8 cellular contexts compared by ENCODE assay signal in the genomic region with DNA sequence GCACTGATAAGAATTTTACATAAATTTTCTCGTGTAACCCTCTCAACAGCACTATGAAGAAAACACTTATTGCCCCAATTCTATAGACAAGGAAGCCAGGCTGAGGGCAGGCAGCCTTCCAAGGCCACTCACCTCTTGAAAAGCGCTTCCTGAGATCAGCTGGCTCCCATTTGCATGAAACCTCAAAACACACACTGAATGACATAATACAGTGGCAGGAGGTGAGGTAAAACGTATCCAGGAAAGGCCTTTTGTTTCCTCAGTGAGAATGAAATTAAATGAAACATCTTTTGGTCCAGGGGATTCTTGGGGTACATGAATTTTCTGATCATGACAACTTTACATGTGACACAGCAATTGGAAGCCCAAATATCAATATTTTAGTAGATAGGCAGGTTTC.
DNase-seq lines count a peak whose midpoint lies in the region; ATAC-seq and TF ChIP-seq lines count a peak whose summit lies in the region.

No MANE protein-coding gene starts in this region.

- no peak overlapping the region for H3K4me3 ChIP-seq in OCI-LY1 (ENCODE audit: low read depth, low read length, poor library complexity, severe bottlenecking)

- no peaks in the 10 kb centered on the region for H3F3A ChIP-seq in OCI-LY1 (ENCODE audit: insufficient read depth, low read length)

- no peak overlapping the region for H2AFZ ChIP-seq in OCI-LY1 (ENCODE audit: low read length)

- H3K27me3 ChIP-seq in OCI-LY1 (ENCODE audit: insufficient read depth, low read length), result no peaks in the 10 kb centered on the region

- no peaks in the 10 kb centered on the region for H3K27me3 Mint-ChIP-seq in activated CD4-positive, alpha-beta T cell treated with anti-CD3 and anti-CD28 coated beads, Interleukin-2, amount 10 ng/mL, durations not matched to agents 24 days and 14 days

- no peak for TF ChIP-seq CTCF in OCI-LY1 (IDR thresholded peaks at IDR 0.05; ENCODE audit: low read length)

- H3K36me3 ChIP-seq in OCI-LY1 (ENCODE audit: insufficient read depth, low read length), result no peaks in the 10 kb centered on the region

- H3K9me3 ChIP-seq in OCI-LY1 (ENCODE audit: low read length), result 0 out of 2 replicates have a peak, but pooled peaks cover 2% of the 10 kb centered on the region

- peaks cover 25% of the 10 kb centered on the region for H3K4me1 ChIP-seq in OCI-LY1 (ENCODE audit: insufficient read depth, low read length, severe bottlenecking)

- peaks cover 16% of the 10 kb centered on the region for H3K4me1 Mint-ChIP-seq in activated CD4-positive, alpha-beta T cell treated with anti-CD3 and anti-CD28 coated beads, Interleukin-2, amount 10 ng/mL, durations not matched to agents 24 days and 14 days

- ATAC-seq in HG02973 (IDR thresholded peaks at IDR 0.05; ENCODE audit: unreplicated experiment), result peak; percentile 76

- H3K4me2 ChIP-seq in OCI-LY1 (ENCODE audit: low read length), result peak overlapping the region; percentile 38; the same call in 1 of the 2 replicates

- no peak overlapping the region for H3K4me3 Mint-ChIP-seq in activated CD4-positive, alpha-beta T cell treated with anti-CD3 and anti-CD28 coated beads, Interleukin-2, amount 10 ng/mL, durations not matched to agents 24 days and 14 days

- peak; percentile 71 for DNase-seq in activated CD4-positive, alpha-beta T cell treated with anti-CD3 and anti-CD28 coated beads, Interleukin-2, amount 10 ng/mL, durations not matched to agents 24 days and 14 days
- no peak for DNase-seq in activated CD4-positive, alpha-beta T cell treated with anti-CD3 and anti-CD28 coated beads for 4 hours
- peak; percentile 77 for DNase-seq in iris pigment epithelial cell (ENCODE audit: low read depth)
- no peak for DNase-seq in iPS-NIHi11 (ENCODE audit: low spot score)
- DNase-seq in middle frontal gyrus (ENCODE audit: extremely low spot score, low spot score), result no peak
- DNase-seq in DMS 273 (lab: John Stamatoyannopoulos, UW; ENCODE audit: unreplicated experiment), result no peak

- H3K79me2 ChIP-seq in OCI-LY1 (ENCODE audit: insufficient read depth, low read length), result no peaks in the 10 kb centered on the region

- H3K27ac Mint-ChIP-seq in activated CD4-positive, alpha-beta T cell treated with anti-CD3 and anti-CD28 coated beads, Interleukin-2, amount 10 ng/mL, durations not matched to agents 24 days and 14 days, result peak overlapping the region; percentile 35

- peak overlapping the region; percentile 84 for H3K27ac ChIP-seq in OCI-LY1 (ENCODE audit: low read depth, low read length, poor library complexity, severe bottlenecking)

- H3K9me2 ChIP-seq in OCI-LY1 (ENCODE audit: low read depth, low read length), result no peaks in the 10 kb centered on the region

- no peaks in the 10 kb centered on the region for H3K9me3 Mint-ChIP-seq in activated CD4-positive, alpha-beta T cell treated with anti-CD3 and anti-CD28 coated beads, Interleukin-2, amount 10 ng/mL, durations not matched to agents 24 days and 14 days

- H4K20me1 ChIP-seq in OCI-LY1 (ENCODE audit: insufficient read depth, low read length), result no peaks in the 10 kb centered on the region

- no peak overlapping the region for H3K9ac ChIP-seq in OCI-LY1 (ENCODE audit: low read length)

- H3K36me3 Mint-ChIP-seq in activated CD4-positive, alpha-beta T cell treated with anti-CD3 and anti-CD28 coated beads, Interleukin-2, amount 10 ng/mL, durations not matched to agents 24 days and 14 days (ENCODE audit: low read depth), result peaks cover 4% of the 10 kb centered on the region

- intact Hi-C loops in activated CD4-positive, alpha-beta T cell treated with anti-CD3 and anti-CD28 coated beads, Interleukin-2, amount 10 ng/mL, durations not matched to agents 24 days and 14 days (cut with micrococcal nuclease), result loop anchor here (1.0 kb wide), 1 partner anchor 59 kb away; no protein-coding TSS in a partner anchor

Comparison
In these comparisons a context has a peak if more than half of its experiments do, and no peak if none do; other contexts are left out.
1. DNase-seq: peak in activated CD4-positive, alpha-beta T cell treated with anti-CD3 and anti-CD28 coated beads, Interleukin-2, amount 10 ng/mL, durations not matched to agents 24 days and 14 days (single experiment) and iris pigment epithelial cell (single experiment); none in activated CD4-positive, alpha-beta T cell treated with anti-CD3 and anti-CD28 coated beads for 4 hours (0 of 2), iPS-NIHi11 (single experiment), middle frontal gyrus (single experiment) and DMS 273 (single experiment).